Comparison of ENCODE assay signal across 1 cellular context in the genomic region with DNA sequence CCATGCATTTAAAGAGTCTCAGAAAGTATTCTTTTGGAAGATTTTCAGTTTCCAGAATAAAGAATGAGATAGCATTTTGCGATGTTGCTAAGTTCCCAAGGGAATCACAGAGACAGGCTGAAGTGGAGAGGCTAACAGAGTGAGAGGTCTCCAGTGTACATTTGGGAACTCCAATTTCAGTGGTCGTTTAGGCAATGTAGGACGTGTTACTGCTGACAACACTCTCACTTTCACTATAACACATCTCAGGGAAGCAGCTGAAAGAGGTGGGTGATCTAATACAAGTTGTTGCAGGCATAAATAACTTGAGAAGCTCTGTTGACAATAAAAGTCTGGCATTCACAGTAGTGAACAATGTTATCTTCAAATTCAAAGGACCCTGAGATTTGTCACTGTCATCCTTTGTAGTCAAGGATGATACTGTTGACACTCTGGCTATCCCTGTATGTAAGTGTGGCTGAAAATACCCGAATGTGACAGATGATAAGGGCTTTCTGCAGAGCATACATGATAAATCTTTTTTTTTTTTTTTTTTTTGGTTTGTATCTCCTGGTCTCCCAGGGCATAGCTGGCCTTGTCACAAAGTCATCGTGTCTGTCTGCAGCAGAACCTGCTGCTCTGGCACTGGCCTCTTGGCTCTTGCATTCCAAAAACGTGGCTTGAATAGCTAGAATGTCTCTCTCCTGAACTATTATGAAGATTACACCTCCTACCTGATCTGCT.
TF ChIP-seq lines count a peak whose summit lies in the region.

No MANE protein-coding gene starts in this region.

TF ChIP-seq in K562, 482 proteins besides CTCF, POLR2A, EP300 and RAD21 (continued from another document and continues in another):
- TF ChIP-seq, protein P1, sequence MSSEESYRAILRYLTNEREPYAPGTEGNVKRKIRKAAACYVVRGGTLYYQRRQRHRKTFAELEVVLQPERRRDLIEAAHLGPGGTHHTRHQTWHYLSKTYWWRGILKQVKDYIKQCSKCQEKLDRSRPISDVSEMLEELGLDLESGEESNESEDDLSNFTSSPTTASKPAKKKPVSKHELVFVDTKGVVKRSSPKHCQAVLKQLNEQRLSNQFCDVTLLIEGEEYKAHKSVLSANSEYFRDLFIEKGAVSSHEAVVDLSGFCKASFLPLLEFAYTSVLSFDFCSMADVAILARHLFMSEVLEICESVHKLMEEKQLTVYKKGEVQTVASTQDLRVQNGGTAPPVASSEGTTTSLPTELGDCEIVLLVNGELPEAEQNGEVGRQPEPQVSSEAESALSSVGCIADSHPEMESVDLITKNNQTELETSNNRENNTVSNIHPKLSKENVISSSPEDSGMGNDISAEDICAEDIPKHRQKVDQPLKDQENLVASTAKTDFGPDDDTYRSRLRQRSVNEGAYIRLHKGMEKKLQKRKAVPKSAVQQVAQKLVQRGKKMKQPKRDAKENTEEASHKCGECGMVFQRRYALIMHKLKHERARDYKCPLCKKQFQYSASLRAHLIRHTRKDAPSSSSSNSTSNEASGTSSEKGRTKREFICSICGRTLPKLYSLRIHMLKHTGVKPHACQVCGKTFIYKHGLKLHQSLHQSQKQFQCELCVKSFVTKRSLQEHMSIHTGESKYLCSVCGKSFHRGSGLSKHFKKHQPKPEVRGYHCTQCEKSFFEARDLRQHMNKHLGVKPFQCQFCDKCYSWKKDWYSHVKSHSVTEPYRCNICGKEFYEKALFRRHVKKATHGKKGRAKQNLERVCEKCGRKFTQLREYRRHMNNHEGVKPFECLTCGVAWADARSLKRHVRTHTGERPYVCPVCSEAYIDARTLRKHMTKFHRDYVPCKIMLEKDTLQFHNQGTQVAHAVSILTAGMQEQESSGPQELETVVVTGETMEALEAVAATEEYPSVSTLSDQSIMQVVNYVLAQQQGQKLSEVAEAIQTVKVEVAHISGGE (CRISPR knock-in tag; IDR thresholded peaks at IDR 0.05): no peak
- TF ChIP-seq, protein P2, sequence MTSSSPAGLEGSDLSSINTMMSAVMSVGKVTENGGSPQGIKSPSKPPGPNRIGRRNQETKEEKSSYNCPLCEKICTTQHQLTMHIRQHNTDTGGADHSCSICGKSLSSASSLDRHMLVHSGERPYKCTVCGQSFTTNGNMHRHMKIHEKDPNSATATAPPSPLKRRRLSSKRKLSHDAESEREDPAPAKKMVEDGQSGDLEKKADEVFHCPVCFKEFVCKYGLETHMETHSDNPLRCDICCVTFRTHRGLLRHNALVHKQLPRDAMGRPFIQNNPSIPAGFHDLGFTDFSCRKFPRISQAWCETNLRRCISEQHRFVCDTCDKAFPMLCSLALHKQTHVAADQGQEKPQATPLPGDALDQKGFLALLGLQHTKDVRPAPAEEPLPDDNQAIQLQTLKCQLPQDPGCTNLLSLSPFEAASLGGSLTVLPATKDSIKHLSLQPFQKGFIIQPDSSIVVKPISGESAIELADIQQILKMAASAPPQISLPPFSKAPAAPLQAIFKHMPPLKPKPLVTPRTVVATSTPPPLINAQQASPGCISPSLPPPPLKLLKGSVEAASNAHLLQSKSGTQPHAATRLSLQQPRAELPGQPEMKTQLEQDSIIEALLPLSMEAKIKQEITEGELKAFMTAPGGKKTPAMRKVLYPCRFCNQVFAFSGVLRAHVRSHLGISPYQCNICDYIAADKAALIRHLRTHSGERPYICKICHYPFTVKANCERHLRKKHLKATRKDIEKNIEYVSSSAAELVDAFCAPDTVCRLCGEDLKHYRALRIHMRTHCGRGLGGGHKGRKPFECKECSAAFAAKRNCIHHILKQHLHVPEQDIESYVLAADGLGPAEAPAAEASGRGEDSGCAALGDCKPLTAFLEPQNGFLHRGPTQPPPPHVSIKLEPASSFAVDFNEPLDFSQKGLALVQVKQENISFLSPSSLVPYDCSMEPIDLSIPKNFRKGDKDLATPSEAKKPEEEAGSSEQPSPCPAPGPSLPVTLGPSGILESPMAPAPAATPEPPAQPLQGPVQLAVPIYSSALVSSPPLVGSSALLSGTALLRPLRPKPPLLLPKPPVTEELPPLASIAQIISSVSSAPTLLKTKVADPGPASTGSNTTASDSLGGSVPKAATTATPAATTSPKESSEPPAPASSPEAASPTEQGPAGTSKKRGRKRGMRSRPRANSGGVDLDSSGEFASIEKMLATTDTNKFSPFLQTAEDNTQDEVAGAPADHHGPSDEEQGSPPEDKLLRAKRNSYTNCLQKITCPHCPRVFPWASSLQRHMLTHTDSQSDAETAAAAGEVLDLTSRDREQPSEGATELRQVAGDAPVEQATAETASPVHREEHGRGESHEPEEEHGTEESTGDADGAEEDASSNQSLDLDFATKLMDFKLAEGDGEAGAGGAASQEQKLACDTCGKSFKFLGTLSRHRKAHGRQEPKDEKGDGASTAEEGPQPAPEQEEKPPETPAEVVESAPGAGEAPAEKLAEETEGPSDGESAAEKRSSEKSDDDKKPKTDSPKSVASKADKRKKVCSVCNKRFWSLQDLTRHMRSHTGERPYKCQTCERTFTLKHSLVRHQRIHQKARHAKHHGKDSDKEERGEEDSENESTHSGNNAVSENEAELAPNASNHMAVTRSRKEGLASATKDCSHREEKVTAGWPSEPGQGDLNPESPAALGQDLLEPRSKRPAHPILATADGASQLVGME (CRISPR knock-in tag; IDR thresholded peaks at IDR 0.05): no peak
- TF ChIP-seq FOSL1 (tag; conservative IDR thresholded peaks at IDR 0.05) (no peak), RFX5 (IDR thresholded peaks at IDR 0.05; ENCODE audit: low read depth, low read length) (no peak), CBFA2T3 (IDR thresholded peaks at IDR 0.05) (peak; percentile 80), SRSF1 (IDR thresholded peaks at IDR 0.05; ENCODE audit: low read depth, low read length) (no peak), ERF (CRISPR knock-in tag; IDR thresholded peaks at IDR 0.05) (no peak), BHLHE40 (IDR thresholded peaks at IDR 0.05; ENCODE audit: low read length) (no peak), NBN (IDR thresholded peaks at IDR 0.05; ENCODE audit: low read depth) (no peak), TBP (optimal IDR thresholded peaks at IDR 0.05; ENCODE audit: low read depth, low read length) (no peak), FOXP1 (CRISPR knock-in tag; IDR thresholded peaks at IDR 0.05) (no peak), POLR3G (IDR thresholded peaks at IDR 0.05; ENCODE audit: extremely low read depth, insufficient read length, insufficient replicate concordance) (no peak), NFRKB (IDR thresholded peaks at IDR 0.05; ENCODE audit: low read depth) (no peak), HDGF (IDR thresholded peaks at IDR 0.05) (no peak), HOXB6 (CRISPR knock-in tag; IDR thresholded peaks at IDR 0.05; ENCODE audit: borderline replicate concordance) (no peak), HDAC1 (IDR thresholded peaks at IDR 0.05) (peak in 1 of 2 experiments; percentile 52; a peak in 1 of 4 replicates), GABPB1 (CRISPR knock-in tag; IDR thresholded peaks at IDR 0.05) (no peak), HNRNPH1 (optimal IDR thresholded peaks at IDR 0.05; ENCODE audit: low read depth, low read length) (no peak), ZNF780A (CRISPR knock-in tag; IDR thresholded peaks at IDR 0.05) (no peak), HEY1 (CRISPR knock-in tag; IDR thresholded peaks at IDR 0.05; ENCODE audit: borderline replicate concordance) (no peak), XRCC4 (IDR thresholded peaks at IDR 0.05; ENCODE audit: extremely low read depth, insufficient read depth, insufficient read length) (no peak), BRCA1 (IDR thresholded peaks at IDR 0.05) (no peak), BRCA1 (CRISPR knock-in tag; IDR thresholded peaks at IDR 0.05) (no peak), MTF1 (CRISPR knock-in tag; IDR thresholded peaks at IDR 0.05; ENCODE audit: borderline replicate concordance) (no peak), CBFB (CRISPR knock-in tag; IDR thresholded peaks at IDR 0.05) (no peak)
- TF ChIP-seq, protein P3, sequence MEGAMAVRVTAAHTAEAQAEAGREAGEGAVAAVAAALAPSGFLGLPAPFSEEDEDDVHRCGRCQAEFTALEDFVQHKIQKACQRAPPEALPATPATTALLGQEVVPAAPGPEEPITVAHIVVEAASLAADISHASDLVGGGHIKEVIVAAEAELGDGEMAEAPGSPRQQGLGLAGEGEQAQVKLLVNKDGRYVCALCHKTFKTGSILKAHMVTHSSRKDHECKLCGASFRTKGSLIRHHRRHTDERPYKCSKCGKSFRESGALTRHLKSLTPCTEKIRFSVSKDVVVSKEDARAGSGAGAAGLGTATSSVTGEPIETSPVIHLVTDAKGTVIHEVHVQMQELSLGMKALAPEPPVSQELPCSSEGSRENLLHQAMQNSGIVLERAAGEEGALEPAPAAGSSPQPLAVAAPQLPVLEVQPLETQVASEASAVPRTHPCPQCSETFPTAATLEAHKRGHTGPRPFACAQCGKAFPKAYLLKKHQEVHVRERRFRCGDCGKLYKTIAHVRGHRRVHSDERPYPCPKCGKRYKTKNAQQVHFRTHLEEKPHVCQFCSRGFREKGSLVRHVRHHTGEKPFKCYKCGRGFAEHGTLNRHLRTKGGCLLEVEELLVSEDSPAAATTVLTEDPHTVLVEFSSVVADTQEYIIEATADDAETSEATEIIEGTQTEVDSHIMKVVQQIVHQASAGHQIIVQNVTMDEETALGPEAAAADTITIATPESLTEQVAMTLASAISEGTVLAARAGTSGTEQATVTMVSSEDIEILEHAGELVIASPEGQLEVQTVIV (CRISPR knock-in tag; IDR thresholded peaks at IDR 0.05; ENCODE audit: borderline replicate concordance): no peak
- TF ChIP-seq, protein P4, sequence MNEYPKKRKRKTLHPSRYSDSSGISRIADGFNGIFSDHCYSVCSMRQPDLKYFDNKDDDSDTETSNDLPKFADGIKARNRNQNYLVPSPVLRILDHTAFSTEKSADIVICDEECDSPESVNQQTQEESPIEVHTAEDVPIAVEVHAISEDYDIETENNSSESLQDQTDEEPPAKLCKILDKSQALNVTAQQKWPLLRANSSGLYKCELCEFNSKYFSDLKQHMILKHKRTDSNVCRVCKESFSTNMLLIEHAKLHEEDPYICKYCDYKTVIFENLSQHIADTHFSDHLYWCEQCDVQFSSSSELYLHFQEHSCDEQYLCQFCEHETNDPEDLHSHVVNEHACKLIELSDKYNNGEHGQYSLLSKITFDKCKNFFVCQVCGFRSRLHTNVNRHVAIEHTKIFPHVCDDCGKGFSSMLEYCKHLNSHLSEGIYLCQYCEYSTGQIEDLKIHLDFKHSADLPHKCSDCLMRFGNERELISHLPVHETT (CRISPR knock-in tag; conservative IDR thresholded peaks at IDR 0.05 in 1 of 2, IDR thresholded peaks at IDR 0.05 in 1 of 2): no peak
- TF ChIP-seq, protein P5, sequence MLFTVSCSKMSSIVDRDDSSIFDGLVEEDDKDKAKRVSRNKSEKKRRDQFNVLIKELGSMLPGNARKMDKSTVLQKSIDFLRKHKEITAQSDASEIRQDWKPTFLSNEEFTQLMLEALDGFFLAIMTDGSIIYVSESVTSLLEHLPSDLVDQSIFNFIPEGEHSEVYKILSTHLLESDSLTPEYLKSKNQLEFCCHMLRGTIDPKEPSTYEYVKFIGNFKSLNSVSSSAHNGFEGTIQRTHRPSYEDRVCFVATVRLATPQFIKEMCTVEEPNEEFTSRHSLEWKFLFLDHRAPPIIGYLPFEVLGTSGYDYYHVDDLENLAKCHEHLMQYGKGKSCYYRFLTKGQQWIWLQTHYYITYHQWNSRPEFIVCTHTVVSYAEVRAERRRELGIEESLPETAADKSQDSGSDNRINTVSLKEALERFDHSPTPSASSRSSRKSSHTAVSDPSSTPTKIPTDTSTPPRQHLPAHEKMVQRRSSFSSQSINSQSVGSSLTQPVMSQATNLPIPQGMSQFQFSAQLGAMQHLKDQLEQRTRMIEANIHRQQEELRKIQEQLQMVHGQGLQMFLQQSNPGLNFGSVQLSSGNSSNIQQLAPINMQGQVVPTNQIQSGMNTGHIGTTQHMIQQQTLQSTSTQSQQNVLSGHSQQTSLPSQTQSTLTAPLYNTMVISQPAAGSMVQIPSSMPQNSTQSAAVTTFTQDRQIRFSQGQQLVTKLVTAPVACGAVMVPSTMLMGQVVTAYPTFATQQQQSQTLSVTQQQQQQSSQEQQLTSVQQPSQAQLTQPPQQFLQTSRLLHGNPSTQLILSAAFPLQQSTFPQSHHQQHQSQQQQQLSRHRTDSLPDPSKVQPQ (CRISPR knock-in tag; IDR thresholded peaks at IDR 0.05; ENCODE audit: borderline replicate concordance): no peak
- TF ChIP-seq, protein P6, sequence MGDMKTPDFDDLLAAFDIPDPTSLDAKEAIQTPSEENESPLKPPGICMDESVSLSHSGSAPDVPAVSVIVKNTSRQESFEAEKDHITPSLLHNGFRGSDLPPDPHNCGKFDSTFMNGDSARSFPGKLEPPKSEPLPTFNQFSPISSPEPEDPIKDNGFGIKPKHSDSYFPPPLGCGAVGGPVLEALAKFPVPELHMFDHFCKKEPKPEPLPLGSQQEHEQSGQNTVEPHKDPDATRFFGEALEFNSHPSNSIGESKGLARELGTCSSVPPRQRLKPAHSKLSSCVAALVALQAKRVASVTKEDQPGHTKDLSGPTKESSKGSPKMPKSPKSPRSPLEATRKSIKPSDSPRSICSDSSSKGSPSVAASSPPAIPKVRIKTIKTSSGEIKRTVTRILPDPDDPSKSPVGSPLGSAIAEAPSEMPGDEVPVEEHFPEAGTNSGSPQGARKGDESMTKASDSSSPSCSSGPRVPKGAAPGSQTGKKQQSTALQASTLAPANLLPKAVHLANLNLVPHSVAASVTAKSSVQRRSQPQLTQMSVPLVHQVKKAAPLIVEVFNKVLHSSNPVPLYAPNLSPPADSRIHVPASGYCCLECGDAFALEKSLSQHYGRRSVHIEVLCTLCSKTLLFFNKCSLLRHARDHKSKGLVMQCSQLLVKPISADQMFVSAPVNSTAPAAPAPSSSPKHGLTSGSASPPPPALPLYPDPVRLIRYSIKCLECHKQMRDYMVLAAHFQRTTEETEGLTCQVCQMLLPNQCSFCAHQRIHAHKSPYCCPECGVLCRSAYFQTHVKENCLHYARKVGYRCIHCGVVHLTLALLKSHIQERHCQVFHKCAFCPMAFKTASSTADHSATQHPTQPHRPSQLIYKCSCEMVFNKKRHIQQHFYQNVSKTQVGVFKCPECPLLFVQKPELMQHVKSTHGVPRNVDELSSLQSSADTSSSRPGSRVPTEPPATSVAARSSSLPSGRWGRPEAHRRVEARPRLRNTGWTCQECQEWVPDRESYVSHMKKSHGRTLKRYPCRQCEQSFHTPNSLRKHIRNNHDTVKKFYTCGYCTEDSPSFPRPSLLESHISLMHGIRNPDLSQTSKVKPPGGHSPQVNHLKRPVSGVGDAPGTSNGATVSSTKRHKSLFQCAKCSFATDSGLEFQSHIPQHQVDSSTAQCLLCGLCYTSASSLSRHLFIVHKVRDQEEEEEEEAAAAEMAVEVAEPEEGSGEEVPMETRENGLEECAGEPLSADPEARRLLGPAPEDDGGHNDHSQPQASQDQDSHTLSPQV (IDR thresholded peaks at IDR 0.05): no peak
- TF ChIP-seq, protein P7, sequence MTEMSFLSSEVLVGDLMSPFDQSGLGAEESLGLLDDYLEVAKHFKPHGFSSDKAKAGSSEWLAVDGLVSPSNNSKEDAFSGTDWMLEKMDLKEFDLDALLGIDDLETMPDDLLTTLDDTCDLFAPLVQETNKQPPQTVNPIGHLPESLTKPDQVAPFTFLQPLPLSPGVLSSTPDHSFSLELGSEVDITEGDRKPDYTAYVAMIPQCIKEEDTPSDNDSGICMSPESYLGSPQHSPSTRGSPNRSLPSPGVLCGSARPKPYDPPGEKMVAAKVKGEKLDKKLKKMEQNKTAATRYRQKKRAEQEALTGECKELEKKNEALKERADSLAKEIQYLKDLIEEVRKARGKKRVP (CRISPR knock-in tag; IDR thresholded peaks at IDR 0.05): no peak
- TF ChIP-seq, protein P8, sequence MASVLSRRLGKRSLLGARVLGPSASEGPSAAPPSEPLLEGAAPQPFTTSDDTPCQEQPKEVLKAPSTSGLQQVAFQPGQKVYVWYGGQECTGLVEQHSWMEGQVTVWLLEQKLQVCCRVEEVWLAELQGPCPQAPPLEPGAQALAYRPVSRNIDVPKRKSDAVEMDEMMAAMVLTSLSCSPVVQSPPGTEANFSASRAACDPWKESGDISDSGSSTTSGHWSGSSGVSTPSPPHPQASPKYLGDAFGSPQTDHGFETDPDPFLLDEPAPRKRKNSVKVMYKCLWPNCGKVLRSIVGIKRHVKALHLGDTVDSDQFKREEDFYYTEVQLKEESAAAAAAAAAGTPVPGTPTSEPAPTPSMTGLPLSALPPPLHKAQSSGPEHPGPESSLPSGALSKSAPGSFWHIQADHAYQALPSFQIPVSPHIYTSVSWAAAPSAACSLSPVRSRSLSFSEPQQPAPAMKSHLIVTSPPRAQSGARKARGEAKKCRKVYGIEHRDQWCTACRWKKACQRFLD (CRISPR knock-in tag; IDR thresholded peaks at IDR 0.05): no peak
